ENCODE assay signal across 8 cellular contexts in the genomic region with DNA sequence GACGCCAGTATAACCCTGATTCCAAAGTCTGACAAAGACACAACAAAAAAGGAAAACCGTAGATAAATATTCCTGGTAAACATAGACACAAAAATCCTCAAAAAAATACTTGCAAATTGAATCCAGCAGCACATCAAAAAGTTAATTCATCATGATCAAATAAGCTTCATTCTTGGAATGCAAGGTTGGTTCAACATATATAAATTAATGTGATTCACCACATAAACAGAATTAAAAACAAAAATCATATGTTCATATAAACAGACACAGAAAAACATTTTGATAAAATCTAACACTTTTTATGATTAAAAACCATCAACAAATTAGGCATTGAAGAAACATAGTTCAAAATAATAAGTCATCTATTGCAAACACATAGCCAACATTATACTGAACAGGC.
"Had no signal": no experiment of that assay in that cellular context is flagged by ENCODE, and none has a peak within 500 bp of the region (broad histone marks: within the 10 kb centered on the region; RNA-seq: fewer than 3 reads in every experiment).

No MANE protein-coding gene starts in this region.

- DNase-seq: GOT3, H7, HFFc6, KG1 had no signal

- H3K27ac ChIP-seq: HL-60 had no signal

- FAIRE-seq: HepG2 had no signal

- H3K4me1 ChIP-seq: HAP-1 had no signal

- H3K4me3 ChIP-seq: HAP-1 had no signal

- ATAC-seq: HCT116, HepG2 had no signal

- H3K36me3 ChIP-seq: HAP-1 had no signal

- H3K9me3 ChIP-seq: HAP-1 had no signal
